Comparison of ENCODE assay signal across 2 cellular contexts in genomic region chrX:40310016-40310415, GRCh38.
TF ChIP-seq lines count a peak whose summit lies in the region.

No MANE protein-coding gene starts in this region.

TF ChIP-seq in SK-N-SH, 30 proteins besides CTCF, POLR2A, EP300 and RAD21:
- TF ChIP-seq TAF1 (IDR thresholded peaks at IDR 0.05; ENCODE audit: borderline replicate concordance, low read depth, low read length) (no peak), YY1 (IDR thresholded peaks at IDR 0.05; ENCODE audit: low read depth) (no peak), MEF2A (IDR thresholded peaks at IDR 0.05; ENCODE audit: borderline replicate concordance, low read depth) (no peak), FOXJ3 (CRISPR knock-in tag; IDR thresholded peaks at IDR 0.05) (no peak), PBX3 (IDR thresholded peaks at IDR 0.05) (no peak), NFIC (IDR thresholded peaks at IDR 0.05; ENCODE audit: borderline replicate concordance) (no peak), ZBTB33 (IDR thresholded peaks at IDR 0.05; ENCODE audit: borderline replicate concordance, low read depth) (no peak), ELF1 (IDR thresholded peaks at IDR 0.05) (no peak), SMC3 (IDR thresholded peaks at IDR 0.05; ENCODE audit: low read depth, low read length) (no peak), GATA2 (CRISPR knock-in tag; IDR thresholded peaks at IDR 0.05) (no peak), FOXM1 (IDR thresholded peaks at IDR 0.05; ENCODE audit: low read depth) (no peak), NRF1 (IDR thresholded peaks at IDR 0.05; ENCODE audit: low read depth, low read length) (no peak), TEAD4 (IDR thresholded peaks at IDR 0.05; ENCODE audit: borderline replicate concordance, insufficient read depth) (no peak), FOSL2 (IDR thresholded peaks at IDR 0.05; ENCODE audit: borderline replicate concordance, low read depth) (no peak), RFX5 (IDR thresholded peaks at IDR 0.05; ENCODE audit: low read length) (no peak), EZH2phosphoT487 (IDR thresholded peaks at IDR 0.05; ENCODE audit: borderline replicate concordance, low read depth) (no peak), SIN3A (IDR thresholded peaks at IDR 0.05; ENCODE audit: borderline replicate concordance, low read depth, low read length) (no peak)
- TF ChIP-seq, protein P1, sequence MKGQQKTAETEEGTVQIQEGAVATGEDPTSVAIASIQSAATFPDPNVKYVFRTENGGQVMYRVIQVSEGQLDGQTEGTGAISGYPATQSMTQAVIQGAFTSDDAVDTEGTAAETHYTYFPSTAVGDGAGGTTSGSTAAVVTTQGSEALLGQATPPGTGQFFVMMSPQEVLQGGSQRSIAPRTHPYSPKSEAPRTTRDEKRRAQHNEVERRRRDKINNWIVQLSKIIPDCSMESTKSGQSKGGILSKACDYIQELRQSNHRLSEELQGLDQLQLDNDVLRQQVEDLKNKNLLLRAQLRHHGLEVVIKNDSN (IDR thresholded peaks at IDR 0.05; ENCODE audit: borderline replicate concordance, low read depth): no peak
- TF ChIP-seq, protein P2, sequence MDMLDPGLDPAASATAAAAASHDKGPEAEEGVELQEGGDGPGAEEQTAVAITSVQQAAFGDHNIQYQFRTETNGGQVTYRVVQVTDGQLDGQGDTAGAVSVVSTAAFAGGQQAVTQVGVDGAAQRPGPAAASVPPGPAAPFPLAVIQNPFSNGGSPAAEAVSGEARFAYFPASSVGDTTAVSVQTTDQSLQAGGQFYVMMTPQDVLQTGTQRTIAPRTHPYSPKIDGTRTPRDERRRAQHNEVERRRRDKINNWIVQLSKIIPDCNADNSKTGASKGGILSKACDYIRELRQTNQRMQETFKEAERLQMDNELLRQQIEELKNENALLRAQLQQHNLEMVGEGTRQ (IDR thresholded peaks at IDR 0.05; ENCODE audit: borderline replicate concordance, low read depth, low read length): no peak

TF ChIP-seq in SK-N-SH treated with all-trans-retinoic acid at 6 μM for 48 hours, 23 proteins besides CTCF, POLR2A, EP300 and RAD21:
- no peak for TF ChIP-seq ZNF70 (CRISPR knock-in tag; IDR thresholded peaks at IDR 0.05)
- TF ChIP-seq ZNF8 (CRISPR knock-in tag; IDR thresholded peaks at IDR 0.05): no peak
- no peak for TF ChIP-seq OSR1 (CRISPR knock-in tag; IDR thresholded peaks at IDR 0.05)
- no peak for TF ChIP-seq CSDC2 (CRISPR knock-in tag; IDR thresholded peaks at IDR 0.05)
- TF ChIP-seq ZFP30 (CRISPR knock-in tag; IDR thresholded peaks at IDR 0.05): no peak
- no peak for TF ChIP-seq ESRRG (CRISPR knock-in tag; IDR thresholded peaks at IDR 0.05)
- TF ChIP-seq, protein P3, sequence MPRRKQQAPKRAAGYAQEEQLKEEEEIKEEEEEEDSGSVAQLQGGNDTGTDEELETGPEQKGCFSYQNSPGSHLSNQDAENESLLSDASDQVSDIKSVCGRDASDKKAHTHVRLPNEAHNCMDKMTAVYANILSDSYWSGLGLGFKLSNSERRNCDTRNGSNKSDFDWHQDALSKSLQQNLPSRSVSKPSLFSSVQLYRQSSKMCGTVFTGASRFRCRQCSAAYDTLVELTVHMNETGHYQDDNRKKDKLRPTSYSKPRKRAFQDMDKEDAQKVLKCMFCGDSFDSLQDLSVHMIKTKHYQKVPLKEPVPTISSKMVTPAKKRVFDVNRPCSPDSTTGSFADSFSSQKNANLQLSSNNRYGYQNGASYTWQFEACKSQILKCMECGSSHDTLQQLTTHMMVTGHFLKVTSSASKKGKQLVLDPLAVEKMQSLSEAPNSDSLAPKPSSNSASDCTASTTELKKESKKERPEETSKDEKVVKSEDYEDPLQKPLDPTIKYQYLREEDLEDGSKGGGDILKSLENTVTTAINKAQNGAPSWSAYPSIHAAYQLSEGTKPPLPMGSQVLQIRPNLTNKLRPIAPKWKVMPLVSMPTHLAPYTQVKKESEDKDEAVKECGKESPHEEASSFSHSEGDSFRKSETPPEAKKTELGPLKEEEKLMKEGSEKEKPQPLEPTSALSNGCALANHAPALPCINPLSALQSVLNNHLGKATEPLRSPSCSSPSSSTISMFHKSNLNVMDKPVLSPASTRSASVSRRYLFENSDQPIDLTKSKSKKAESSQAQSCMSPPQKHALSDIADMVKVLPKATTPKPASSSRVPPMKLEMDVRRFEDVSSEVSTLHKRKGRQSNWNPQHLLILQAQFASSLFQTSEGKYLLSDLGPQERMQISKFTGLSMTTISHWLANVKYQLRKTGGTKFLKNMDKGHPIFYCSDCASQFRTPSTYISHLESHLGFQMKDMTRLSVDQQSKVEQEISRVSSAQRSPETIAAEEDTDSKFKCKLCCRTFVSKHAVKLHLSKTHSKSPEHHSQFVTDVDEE (CRISPR knock-in tag; IDR thresholded peaks at IDR 0.05): no peak
- no peak for TF ChIP-seq POU6F1 (CRISPR knock-in tag; IDR thresholded peaks at IDR 0.05; ENCODE audit: borderline replicate concordance, low read depth)
- TF ChIP-seq, protein P4, sequence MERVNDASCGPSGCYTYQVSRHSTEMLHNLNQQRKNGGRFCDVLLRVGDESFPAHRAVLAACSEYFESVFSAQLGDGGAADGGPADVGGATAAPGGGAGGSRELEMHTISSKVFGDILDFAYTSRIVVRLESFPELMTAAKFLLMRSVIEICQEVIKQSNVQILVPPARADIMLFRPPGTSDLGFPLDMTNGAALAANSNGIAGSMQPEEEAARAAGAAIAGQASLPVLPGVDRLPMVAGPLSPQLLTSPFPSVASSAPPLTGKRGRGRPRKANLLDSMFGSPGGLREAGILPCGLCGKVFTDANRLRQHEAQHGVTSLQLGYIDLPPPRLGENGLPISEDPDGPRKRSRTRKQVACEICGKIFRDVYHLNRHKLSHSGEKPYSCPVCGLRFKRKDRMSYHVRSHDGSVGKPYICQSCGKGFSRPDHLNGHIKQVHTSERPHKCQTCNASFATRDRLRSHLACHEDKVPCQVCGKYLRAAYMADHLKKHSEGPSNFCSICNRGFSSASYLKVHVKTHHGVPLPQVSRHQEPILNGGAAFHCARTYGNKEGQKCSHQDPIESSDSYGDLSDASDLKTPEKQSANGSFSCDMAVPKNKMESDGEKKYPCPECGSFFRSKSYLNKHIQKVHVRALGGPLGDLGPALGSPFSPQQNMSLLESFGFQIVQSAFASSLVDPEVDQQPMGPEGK (CRISPR knock-in tag; IDR thresholded peaks at IDR 0.05; ENCODE audit: borderline replicate concordance): no peak
- no peak for TF ChIP-seq TCF4 (CRISPR knock-in tag; IDR thresholded peaks at IDR 0.05; ENCODE audit: borderline replicate concordance)
- no peak for TF ChIP-seq SNAI2 (CRISPR knock-in tag; IDR thresholded peaks at IDR 0.05)
- TF ChIP-seq BACH2 (CRISPR knock-in tag; IDR thresholded peaks at IDR 0.05; ENCODE audit: borderline replicate concordance): no peak
- TF ChIP-seq ZFP3 (CRISPR knock-in tag; IDR thresholded peaks at IDR 0.05): no peak
- no peak for TF ChIP-seq CSRNP3 (CRISPR knock-in tag; IDR thresholded peaks at IDR 0.05)
- TF ChIP-seq TOX (CRISPR knock-in tag; IDR thresholded peaks at IDR 0.05; ENCODE audit: borderline replicate concordance): no peak
